1 cellular context compared by ENCODE assay signal in the genomic region with DNA sequence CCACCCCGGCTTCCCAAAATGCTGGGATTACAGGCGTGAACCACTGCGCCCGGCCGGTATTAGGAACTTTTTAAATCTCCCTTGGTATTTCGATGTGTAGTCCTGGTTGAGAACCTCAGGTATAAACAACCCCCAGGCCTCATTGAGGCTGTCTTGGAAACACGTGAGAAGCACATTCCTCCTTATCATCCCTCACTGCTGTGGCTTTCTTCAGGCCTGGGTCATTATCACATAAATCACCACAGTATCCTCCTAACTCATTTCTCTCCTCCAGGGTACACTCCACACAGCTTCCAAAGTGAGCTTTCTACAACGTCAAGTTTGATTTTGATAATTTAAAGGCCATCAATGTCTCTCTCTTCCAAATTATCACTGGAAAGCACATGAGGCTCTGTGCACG.
TF ChIP-seq lines count a peak whose summit lies in the region.

No MANE protein-coding gene starts in this region.

TF ChIP-seq in K562, 482 proteins besides CTCF, POLR2A, EP300 and RAD21 (continued from another document):
- TF ChIP-seq, protein P1, sequence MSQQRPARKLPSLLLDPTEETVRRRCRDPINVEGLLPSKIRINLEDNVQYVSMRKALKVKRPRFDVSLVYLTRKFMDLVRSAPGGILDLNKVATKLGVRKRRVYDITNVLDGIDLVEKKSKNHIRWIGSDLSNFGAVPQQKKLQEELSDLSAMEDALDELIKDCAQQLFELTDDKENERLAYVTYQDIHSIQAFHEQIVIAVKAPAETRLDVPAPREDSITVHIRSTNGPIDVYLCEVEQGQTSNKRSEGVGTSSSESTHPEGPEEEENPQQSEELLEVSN (IDR thresholded peaks at IDR 0.05; ENCODE audit: borderline replicate concordance in 1 of 2, extremely low read depth in 1 of 2, insufficient read depth in 1 of 2, insufficient read length in 1 of 2, low read depth in 1 of 2, low read length in 1 of 2, poor library complexity in 1 of 2, severe bottlenecking in 1 of 2) = peak; percentile 22 to 35
- no peak for TF ChIP-seq SRSF7 (optimal IDR thresholded peaks at IDR 0.05; ENCODE audit: low read depth, low read length)
- TF ChIP-seq, protein P2, sequence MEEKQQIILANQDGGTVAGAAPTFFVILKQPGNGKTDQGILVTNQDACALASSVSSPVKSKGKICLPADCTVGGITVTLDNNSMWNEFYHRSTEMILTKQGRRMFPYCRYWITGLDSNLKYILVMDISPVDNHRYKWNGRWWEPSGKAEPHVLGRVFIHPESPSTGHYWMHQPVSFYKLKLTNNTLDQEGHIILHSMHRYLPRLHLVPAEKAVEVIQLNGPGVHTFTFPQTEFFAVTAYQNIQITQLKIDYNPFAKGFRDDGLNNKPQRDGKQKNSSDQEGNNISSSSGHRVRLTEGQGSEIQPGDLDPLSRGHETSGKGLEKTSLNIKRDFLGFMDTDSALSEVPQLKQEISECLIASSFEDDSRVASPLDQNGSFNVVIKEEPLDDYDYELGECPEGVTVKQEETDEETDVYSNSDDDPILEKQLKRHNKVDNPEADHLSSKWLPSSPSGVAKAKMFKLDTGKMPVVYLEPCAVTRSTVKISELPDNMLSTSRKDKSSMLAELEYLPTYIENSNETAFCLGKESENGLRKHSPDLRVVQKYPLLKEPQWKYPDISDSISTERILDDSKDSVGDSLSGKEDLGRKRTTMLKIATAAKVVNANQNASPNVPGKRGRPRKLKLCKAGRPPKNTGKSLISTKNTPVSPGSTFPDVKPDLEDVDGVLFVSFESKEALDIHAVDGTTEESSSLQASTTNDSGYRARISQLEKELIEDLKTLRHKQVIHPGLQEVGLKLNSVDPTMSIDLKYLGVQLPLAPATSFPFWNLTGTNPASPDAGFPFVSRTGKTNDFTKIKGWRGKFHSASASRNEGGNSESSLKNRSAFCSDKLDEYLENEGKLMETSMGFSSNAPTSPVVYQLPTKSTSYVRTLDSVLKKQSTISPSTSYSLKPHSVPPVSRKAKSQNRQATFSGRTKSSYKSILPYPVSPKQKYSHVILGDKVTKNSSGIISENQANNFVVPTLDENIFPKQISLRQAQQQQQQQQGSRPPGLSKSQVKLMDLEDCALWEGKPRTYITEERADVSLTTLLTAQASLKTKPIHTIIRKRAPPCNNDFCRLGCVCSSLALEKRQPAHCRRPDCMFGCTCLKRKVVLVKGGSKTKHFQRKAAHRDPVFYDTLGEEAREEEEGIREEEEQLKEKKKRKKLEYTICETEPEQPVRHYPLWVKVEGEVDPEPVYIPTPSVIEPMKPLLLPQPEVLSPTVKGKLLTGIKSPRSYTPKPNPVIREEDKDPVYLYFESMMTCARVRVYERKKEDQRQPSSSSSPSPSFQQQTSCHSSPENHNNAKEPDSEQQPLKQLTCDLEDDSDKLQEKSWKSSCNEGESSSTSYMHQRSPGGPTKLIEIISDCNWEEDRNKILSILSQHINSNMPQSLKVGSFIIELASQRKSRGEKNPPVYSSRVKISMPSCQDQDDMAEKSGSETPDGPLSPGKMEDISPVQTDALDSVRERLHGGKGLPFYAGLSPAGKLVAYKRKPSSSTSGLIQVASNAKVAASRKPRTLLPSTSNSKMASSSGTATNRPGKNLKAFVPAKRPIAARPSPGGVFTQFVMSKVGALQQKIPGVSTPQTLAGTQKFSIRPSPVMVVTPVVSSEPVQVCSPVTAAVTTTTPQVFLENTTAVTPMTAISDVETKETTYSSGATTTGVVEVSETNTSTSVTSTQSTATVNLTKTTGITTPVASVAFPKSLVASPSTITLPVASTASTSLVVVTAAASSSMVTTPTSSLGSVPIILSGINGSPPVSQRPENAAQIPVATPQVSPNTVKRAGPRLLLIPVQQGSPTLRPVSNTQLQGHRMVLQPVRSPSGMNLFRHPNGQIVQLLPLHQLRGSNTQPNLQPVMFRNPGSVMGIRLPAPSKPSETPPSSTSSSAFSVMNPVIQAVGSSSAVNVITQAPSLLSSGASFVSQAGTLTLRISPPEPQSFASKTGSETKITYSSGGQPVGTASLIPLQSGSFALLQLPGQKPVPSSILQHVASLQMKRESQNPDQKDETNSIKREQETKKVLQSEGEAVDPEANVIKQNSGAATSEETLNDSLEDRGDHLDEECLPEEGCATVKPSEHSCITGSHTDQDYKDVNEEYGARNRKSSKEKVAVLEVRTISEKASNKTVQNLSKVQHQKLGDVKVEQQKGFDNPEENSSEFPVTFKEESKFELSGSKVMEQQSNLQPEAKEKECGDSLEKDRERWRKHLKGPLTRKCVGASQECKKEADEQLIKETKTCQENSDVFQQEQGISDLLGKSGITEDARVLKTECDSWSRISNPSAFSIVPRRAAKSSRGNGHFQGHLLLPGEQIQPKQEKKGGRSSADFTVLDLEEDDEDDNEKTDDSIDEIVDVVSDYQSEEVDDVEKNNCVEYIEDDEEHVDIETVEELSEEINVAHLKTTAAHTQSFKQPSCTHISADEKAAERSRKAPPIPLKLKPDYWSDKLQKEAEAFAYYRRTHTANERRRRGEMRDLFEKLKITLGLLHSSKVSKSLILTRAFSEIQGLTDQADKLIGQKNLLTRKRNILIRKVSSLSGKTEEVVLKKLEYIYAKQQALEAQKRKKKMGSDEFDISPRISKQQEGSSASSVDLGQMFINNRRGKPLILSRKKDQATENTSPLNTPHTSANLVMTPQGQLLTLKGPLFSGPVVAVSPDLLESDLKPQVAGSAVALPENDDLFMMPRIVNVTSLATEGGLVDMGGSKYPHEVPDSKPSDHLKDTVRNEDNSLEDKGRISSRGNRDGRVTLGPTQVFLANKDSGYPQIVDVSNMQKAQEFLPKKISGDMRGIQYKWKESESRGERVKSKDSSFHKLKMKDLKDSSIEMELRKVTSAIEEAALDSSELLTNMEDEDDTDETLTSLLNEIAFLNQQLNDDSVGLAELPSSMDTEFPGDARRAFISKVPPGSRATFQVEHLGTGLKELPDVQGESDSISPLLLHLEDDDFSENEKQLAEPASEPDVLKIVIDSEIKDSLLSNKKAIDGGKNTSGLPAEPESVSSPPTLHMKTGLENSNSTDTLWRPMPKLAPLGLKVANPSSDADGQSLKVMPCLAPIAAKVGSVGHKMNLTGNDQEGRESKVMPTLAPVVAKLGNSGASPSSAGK (IDR thresholded peaks at IDR 0.05) = peak; percentile 63
- peak; percentile 25; the same call in 1 of the 2 replicates for TF ChIP-seq NCOR1 (IDR thresholded peaks at IDR 0.05)
- TF ChIP-seq, protein P3, sequence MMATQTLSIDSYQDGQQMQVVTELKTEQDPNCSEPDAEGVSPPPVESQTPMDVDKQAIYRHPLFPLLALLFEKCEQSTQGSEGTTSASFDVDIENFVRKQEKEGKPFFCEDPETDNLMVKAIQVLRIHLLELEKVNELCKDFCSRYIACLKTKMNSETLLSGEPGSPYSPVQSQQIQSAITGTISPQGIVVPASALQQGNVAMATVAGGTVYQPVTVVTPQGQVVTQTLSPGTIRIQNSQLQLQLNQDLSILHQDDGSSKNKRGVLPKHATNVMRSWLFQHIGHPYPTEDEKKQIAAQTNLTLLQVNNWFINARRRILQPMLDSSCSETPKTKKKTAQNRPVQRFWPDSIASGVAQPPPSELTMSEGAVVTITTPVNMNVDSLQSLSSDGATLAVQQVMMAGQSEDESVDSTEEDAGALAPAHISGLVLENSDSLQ (IDR thresholded peaks at IDR 0.05) = peak; percentile 19; the same call in 1 of the 2 replicates
- TF ChIP-seq ZNF23 (CRISPR knock-in tag; IDR thresholded peaks at IDR 0.05) = no peak
- no peak for TF ChIP-seq ATF1 (CRISPR knock-in tag; IDR thresholded peaks at IDR 0.05)
- TF ChIP-seq ATF1 (tag; IDR thresholded peaks at IDR 0.05) = no peak
- peak; percentile 69 for TF ChIP-seq L3MBTL2 (IDR thresholded peaks at IDR 0.05)
- 0 out of 2 replicates have a peak, but pooled peaks have one; percentile 24 for TF ChIP-seq CBFA2T2 (conservative IDR thresholded peaks at IDR 0.05)
- TF ChIP-seq, protein P4, sequence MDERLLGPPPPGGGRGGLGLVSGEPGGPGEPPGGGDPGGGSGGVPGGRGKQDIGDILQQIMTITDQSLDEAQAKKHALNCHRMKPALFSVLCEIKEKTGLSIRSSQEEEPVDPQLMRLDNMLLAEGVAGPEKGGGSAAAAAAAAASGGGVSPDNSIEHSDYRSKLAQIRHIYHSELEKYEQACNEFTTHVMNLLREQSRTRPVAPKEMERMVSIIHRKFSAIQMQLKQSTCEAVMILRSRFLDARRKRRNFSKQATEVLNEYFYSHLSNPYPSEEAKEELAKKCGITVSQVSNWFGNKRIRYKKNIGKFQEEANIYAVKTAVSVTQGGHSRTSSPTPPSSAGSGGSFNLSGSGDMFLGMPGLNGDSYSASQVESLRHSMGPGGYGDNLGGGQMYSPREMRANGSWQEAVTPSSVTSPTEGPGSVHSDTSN (CRISPR knock-in tag; IDR thresholded peaks at IDR 0.05; ENCODE audit: low read depth) = no peak
- TF ChIP-seq, protein P4 (tag; conservative IDR thresholded peaks at IDR 0.05; ENCODE audit: low read depth) = peak; percentile 65
- 0 out of 2 replicates have a peak, but pooled peaks have one; percentile 45 for TF ChIP-seq TEAD4 (IDR thresholded peaks at IDR 0.05; ENCODE audit: low read length)
- TF ChIP-seq TEAD4 (CRISPR knock-in tag; IDR thresholded peaks at IDR 0.05; ENCODE audit: borderline replicate concordance) = no peak
TF ChIP-seq in K562: peak in this region for 12.
